Comparison of ENCODE assay signal across 8 cellular contexts in the genomic region with DNA sequence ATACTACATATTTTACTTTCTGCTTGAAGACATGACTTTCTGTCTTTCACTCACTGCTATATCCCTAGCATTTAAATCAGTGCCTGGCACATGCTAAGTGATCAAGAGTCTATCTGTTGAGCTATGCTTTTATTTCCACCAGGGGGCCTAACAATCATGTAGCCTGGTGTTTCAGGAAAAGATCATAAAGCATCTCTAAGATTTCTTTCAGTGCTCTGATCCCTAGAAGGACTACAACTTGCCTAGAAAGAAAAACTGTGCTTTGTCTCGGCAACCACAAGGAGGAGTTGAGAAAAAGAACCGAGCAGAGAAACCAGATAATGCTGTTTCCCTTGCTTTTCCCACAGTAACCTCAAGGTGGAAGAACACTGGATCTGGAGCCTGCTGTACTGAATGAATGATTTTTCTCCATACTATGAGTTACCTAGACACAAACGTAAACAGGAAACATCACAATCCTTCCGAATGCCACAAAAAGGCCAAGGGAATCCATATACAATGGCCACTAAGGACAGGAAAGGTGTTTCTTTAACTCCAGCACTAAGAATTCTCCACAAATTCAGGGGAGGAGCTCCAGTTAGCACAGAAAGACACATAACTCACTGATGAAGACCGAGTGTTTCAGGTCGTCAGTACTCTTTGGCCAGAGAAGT. TPM values are rescaled to one million over a fixed set of nuclear protein-coding genes. Genes with fewer than 3 reads are reported as not detected.
DNase-seq lines count a peak whose midpoint lies in the region; ATAC-seq and TF ChIP-seq lines count a peak whose summit lies in the region.

No MANE protein-coding gene starts in this region.

- peak overlapping the region; percentile 96 for H3K27ac ChIP-seq in upper lobe of right lung

- H3K36me3 Mint-ChIP-seq in T-cell, result peaks cover 10% of the 10 kb centered on the region
- no peaks in the 10 kb centered on the region for H3K36me3 Mint-ChIP-seq in mesothelial cell of epicardium

- TF ChIP-seq CTCF in AG10803 (conservative IDR thresholded peaks at IDR 0.05; ENCODE audit: low read length) (peak; percentile 86), GM12873 (IDR thresholded peaks at IDR 0.05; ENCODE audit: insufficient read depth, low read depth, low read length, missing control alignments) (peak; percentile 61), mesothelial cell of epicardium (IDR thresholded peaks at IDR 0.05; ENCODE audit: unreplicated experiment) (peak; percentile 82), upper lobe of right lung (IDR thresholded peaks at IDR 0.05) (peak; percentile 73)

- H3K27me3 ChIP-seq in upper lobe of right lung, result no peaks in the 10 kb centered on the region

- H3K36me3 ChIP-seq in upper lobe of right lung, result no peaks in the 10 kb centered on the region

- peaks cover 21 to 23% (median 22%) of the 10 kb centered on the region in 3 donors for H3K4me1 Mint-ChIP-seq in T-cell
- peaks cover 7% of the 10 kb centered on the region for H3K4me1 Mint-ChIP-seq in mesothelial cell of epicardium

- H3K9me3 Mint-ChIP-seq in T-cell (no peaks in the 10 kb centered on the region), mesothelial cell of epicardium (peaks cover 6% of the 10 kb centered on the region)

- peak; percentile 93 for DNase-seq in AG10803 (ENCODE audit: low read depth)
- DNase-seq in NCI-H1930 (lab: John Stamatoyannopoulos, UW), result peak; percentile 16 to 34
- peak in 14 of 34 experiments; percentile 3 to 35 (median 9) for DNase-seq in T-cell
- peak; percentile 51 for DNase-seq in epidermal melanocyte (ENCODE audit: insufficient read length, low spot score)
- DNase-seq in mesothelial cell of epicardium (ENCODE audit: low spot score in 2 of 2, unreplicated experiment in 2 of 2), result peak; percentile 19 to 40
- no peak for DNase-seq in upper lobe of right lung

- CTCF ChIA-PET in T-cell (lab: Charles Lee), result interaction anchor here (0.9 to 1.9 kb wide), 10 partner anchors 9 to 735 kb away, joined by 3 to 24 read pairs (median 4); a partner anchor contains a TSS

- H3K27me3 Mint-ChIP-seq in T-cell (peaks cover under 1 to 3% of the 10 kb centered on the region in 2 donors), mesothelial cell of epicardium (ENCODE audit: low read depth) (no peaks in the 10 kb centered on the region)

- POLR2A ChIA-PET in T-cell (lab: Charles Lee), result interaction anchor here in 1 of 2 donors (1.0 kb wide), 3 partner anchors 64 to 229 kb away, joined by 3 to 4 read pairs (median 3); a partner anchor contains a TSS

- peak overlapping the region; percentile 93 for H3K4me3 ChIP-seq in AG10803 (ENCODE audit: low read length)
- H3K4me3 ChIP-seq in upper lobe of right lung, result peak overlapping the region; percentile 83

- intact Hi-C loops in upper lobe of right lung (cut with DNase I), result no loop called here

- no peak overlapping the region for H3K4me3 Mint-ChIP-seq in T-cell
- no peak overlapping the region for H3K4me3 Mint-ChIP-seq in mesothelial cell of epicardium

- H3K27ac Mint-ChIP-seq in T-cell (no peak overlapping the region), mesothelial cell of epicardium (no peak overlapping the region)

- H3K4me1 ChIP-seq in upper lobe of right lung, result peaks cover 20% of the 10 kb centered on the region

- H3K9me3 ChIP-seq in upper lobe of right lung, result no peaks in the 10 kb centered on the region

- ATAC-seq in T-cell (replicated peaks in 1 of 4) (peak in 3 of 4 experiments; percentile 7 to 19 (median 14)), upper lobe of right lung (peak; percentile 47), HG02588 (IDR thresholded peaks at IDR 0.05; ENCODE audit: unreplicated experiment) (no peak)

RNA-seq across cellular contexts. Expression of a gene that starts 1.2 kb away (rescaled TPM):
- total RNA-seq in T-cell, result 10 to 100 TPM; 31.4 to 58.1 (median 35.9) TPM
- total RNA-seq in mesothelial cell of epicardium, result 24.2 to 30.0 TPM (median 26.5 TPM) in 3 replicates
- 16.9 TPM for total RNA-seq in upper lobe of right lung
